ENCODE assay signal across 11 cellular contexts in the genomic region with DNA sequence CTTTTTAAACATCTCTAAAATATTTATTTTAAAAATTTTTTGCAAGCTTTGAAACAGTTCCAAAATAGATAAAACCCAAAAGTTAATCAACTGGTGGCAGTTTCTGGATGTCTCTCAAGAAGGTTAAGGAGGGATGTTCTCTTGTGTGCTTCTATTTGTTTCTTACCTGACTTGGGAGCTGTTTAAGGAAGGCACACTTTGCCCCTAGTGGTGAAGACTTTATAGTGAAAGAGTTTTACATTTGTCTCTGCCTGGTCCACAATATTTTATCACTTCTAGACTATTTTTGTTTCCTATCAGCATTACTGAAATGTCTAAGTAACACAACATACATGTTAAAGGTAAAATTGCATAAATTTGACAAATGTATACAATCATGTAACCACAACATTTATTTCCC.
A peak's percentile ranks its signal among the peaks of the same experiment; 100 is the strongest.
DNase-seq lines count a peak whose midpoint lies in the region; ATAC-seq, FAIRE-seq and TF ChIP-seq lines count a peak whose summit lies in the region.
"Had no signal": no experiment of that assay in that cellular context is flagged by ENCODE, and none has a peak within 500 bp of the region (broad histone marks: within the 10 kb centered on the region; RNA-seq: fewer than 3 reads in every experiment).

No MANE protein-coding gene starts in this region.

- no peaks in the 10 kb centered on the region for H3K23me2 ChIP-seq in H1 (ENCODE audit: low read depth, low read length)

- H3K79me2 ChIP-seq in MM.1S (ENCODE audit: low read length) (no peaks in the 10 kb centered on the region), H1 (ENCODE audit: control insufficient read depth in 1 of 2, insufficient read depth in 2 of 2, low read length in 2 of 2) (no peaks in the 10 kb centered on the region)

- no peak overlapping the region for H3K9ac ChIP-seq in MM.1S (ENCODE audit: low read length)
- H3K9ac ChIP-seq in H1 (replicated peaks in 1 of 4; ENCODE audit: extremely low read depth in 1 of 4, low read depth in 3 of 4, low read length in 3 of 4), result no peak overlapping the region

- H3K4me1 ChIP-seq in MM.1S (ENCODE audit: low read length) (no peaks in the 10 kb centered on the region), H1 (replicated peaks in 1 of 4; ENCODE audit: control insufficient read depth in 3 of 4, insufficient read depth in 4 of 4, low read length in 3 of 4) (no peaks in the 10 kb centered on the region), small intestine (ENCODE audit: control insufficient read depth in 2 of 2, insufficient read depth in 1 of 2, low read depth in 1 of 2, low read length in 1 of 2) (no peaks in the 10 kb centered on the region)
- H3K4me1 ChIP-seq: left ventricle myocardium inferior, uterus had no signal

- H4K5ac ChIP-seq in H1 (ENCODE audit: insufficient read length, low read depth, low read length), result no peak overlapping the region

- no peak overlapping the region for H3K4ac ChIP-seq in H1 (replicated peaks; ENCODE audit: insufficient read length, low read depth, low read length)

- no peak overlapping the region for H2BK12ac ChIP-seq in H1 (ENCODE audit: low read depth, low read length)

- no peak overlapping the region for H2AK5ac ChIP-seq in H1 (ENCODE audit: low read depth, low read length)

- no peak for TF ChIP-seq EP300 in H1 (IDR thresholded peaks at IDR 0.05; ENCODE audit: borderline replicate concordance in 1 of 2, low read depth in 2 of 2, low read length in 2 of 2)

- no peak overlapping the region for H4K91ac ChIP-seq in H1 (replicated peaks; ENCODE audit: insufficient read length, low read length)

- peak; percentile 5 for DNase-seq in NCI-H510A treated with DMSO at 0.1 percent for 48 hours (lab: John Stamatoyannopoulos, UW)
- no peak for DNase-seq in NCI-H510A (lab: John Stamatoyannopoulos, UW)
- no peak for DNase-seq in MM.1S
- DNase-seq in H1 (ENCODE audit: low read depth in 1 of 2, low spot score in 2 of 2), result no peak
- DNase-seq in small intestine, result peak; percentile 9
- no peak for DNase-seq in GM19240 (ENCODE audit: insufficient read length, low spot score)
- no peak for DNase-seq in stimulated activated naive CD8-positive, alpha-beta T cell treated with anti-CD3 and anti-CD28 coated beads, Interleukin-15, Interleukin-2, amounts not matched to agents 100 U/mL and 50 U/mL, for 24 hours
- DNase-seq: left ventricle myocardium inferior, uterus had no signal

- H2BK15ac ChIP-seq in H1 (ENCODE audit: low read length), result no peak overlapping the region

- H3K18ac ChIP-seq in H1 (ENCODE audit: extremely low read depth, low read length), result no peak overlapping the region

- CTCF ChIA-PET in H1 (lab: Charles Lee; ENCODE audit: partially characterized antibody), result interaction anchor here (0.6 to 1.4 kb wide), 10 partner anchors 9 to 907 kb away, joined by 3 to 7 read pairs (median 4); no protein-coding TSS in a partner anchor

- H3K9me2 ChIP-seq in MM.1S (replicated peaks; ENCODE audit: insufficient read depth, low read length), result no peaks in the 10 kb centered on the region

- H2AFZ ChIP-seq in MM.1S (ENCODE audit: low read length), result no peak overlapping the region
- H2AFZ ChIP-seq in H1 (ENCODE audit: low read length), result no peak overlapping the region

- H2BK120ac ChIP-seq in H1 (replicated peaks; ENCODE audit: low read depth, low read length), result no peak overlapping the region

- no peak for ATAC-seq in stimulated activated naive CD8-positive, alpha-beta T cell treated with anti-CD3 and anti-CD28 coated beads, Interleukin-15, Interleukin-2, amounts not matched to agents 100 U/mL and 50 U/mL, for 24 hours
- no peak for ATAC-seq in GM18519 (IDR thresholded peaks at IDR 0.05; ENCODE audit: low FRiP score, unreplicated experiment)

- H3K56ac ChIP-seq in H1 (replicated peaks; ENCODE audit: insufficient read length, low read depth, low read length), result no peak overlapping the region

- no peaks in the 10 kb centered on the region for H3F3A ChIP-seq in MM.1S (ENCODE audit: insufficient read depth, low read length)

- H3K36me3 ChIP-seq in MM.1S (replicated peaks; ENCODE audit: insufficient read depth, low read length), result no peaks in the 10 kb centered on the region
- H3K36me3 ChIP-seq in H1 (ENCODE audit: control insufficient read depth in 2 of 4, insufficient read depth in 4 of 4, low read length in 3 of 4), result no peaks in the 10 kb centered on the region
- H3K36me3 ChIP-seq in small intestine (ENCODE audit: control insufficient read depth in 2 of 2, insufficient read depth in 2 of 2, low read length in 2 of 2), result no peaks in the 10 kb centered on the region
- H3K36me3 ChIP-seq: left ventricle myocardium inferior, uterus had no signal

- no peak overlapping the region for H3K14ac ChIP-seq in H1 (ENCODE audit: insufficient read length)

- no peaks in the 10 kb centered on the region for H3K79me1 ChIP-seq in H1 (ENCODE audit: low read depth, low read length)

- TF ChIP-seq POLR2A in H1 (IDR thresholded peaks at IDR 0.05; ENCODE audit: control extremely low read depth in 1 of 2, low read depth in 2 of 2, low read length in 2 of 2), result no peak

- H2BK5ac ChIP-seq in H1 (ENCODE audit: low read depth, low read length), result no peak overlapping the region

- H4K20me1 ChIP-seq in MM.1S (ENCODE audit: insufficient read depth, low read length) (no peaks in the 10 kb centered on the region), H1 (replicated peaks in 1 of 2; ENCODE audit: control insufficient read depth in 1 of 2, insufficient read depth in 2 of 2, low read length in 2 of 2) (no peaks in the 10 kb centered on the region)

- H4K8ac ChIP-seq in H1 (ENCODE audit: extremely low read depth, insufficient read depth, low read length), result no peak overlapping the region

- no peak overlapping the region for H3K4me3 ChIP-seq in MM.1S (ENCODE audit: low read length)
- H3K4me3 ChIP-seq in H1 (ENCODE audit: extremely low read depth in 1 of 4, insufficient read depth in 2 of 4, low read depth in 3 of 4, low read length in 4 of 4), result no peak overlapping the region
- no peak overlapping the region for H3K4me3 ChIP-seq in small intestine (ENCODE audit: low read depth in 1 of 2, low read length in 2 of 2)
- H3K4me3 ChIP-seq: left ventricle myocardium inferior, uterus had no signal

- TF ChIP-seq CTCF in MM.1S (IDR thresholded peaks at IDR 0.05; ENCODE audit: low read length) (peak; percentile 34), H1 (IDR thresholded peaks at IDR 0.05; ENCODE audit: control extremely low read depth in 1 of 3, insufficient read depth in 1 of 3, low read depth in 1 of 3, low read length in 3 of 3) (peak in 2 of 3 experiments; percentile 47 to 63; a peak in 2 of 4 replicates)

- H3K27ac ChIP-seq in MM.1S (ENCODE audit: low read length) (no peak overlapping the region), H1 (ENCODE audit: low read depth, low read length) (no peak overlapping the region), small intestine (ENCODE audit: low read depth in 1 of 2, low read length in 1 of 2) (no peak overlapping the region)
- H3K27ac ChIP-seq: left ventricle myocardium inferior, uterus had no signal

- POLR2A ChIA-PET in H1 (lab: Charles Lee; ENCODE audit: partially characterized antibody), result no interaction called here

- H3K27me3 ChIP-seq in MM.1S (replicated peaks; ENCODE audit: insufficient read depth, low read length), result no peaks in the 10 kb centered on the region
- H3K27me3 ChIP-seq in H1 (replicated peaks in 1 of 4; ENCODE audit: control insufficient read depth in 3 of 4, extremely low read depth in 1 of 4, insufficient read depth in 3 of 4, low read length in 3 of 4), result no peaks in the 10 kb centered on the region
- H3K27me3 ChIP-seq in small intestine (ENCODE audit: control insufficient read depth in 2 of 2, insufficient read depth in 2 of 2, low read length in 2 of 2), result no peaks in the 10 kb centered on the region
- H3K27me3 ChIP-seq: uterus had no signal

- no peaks in the 10 kb centered on the region for H3K9me3 ChIP-seq in MM.1S (replicated peaks; ENCODE audit: insufficient read depth, low read length)
- H3K9me3 ChIP-seq in H1 (ENCODE audit: insufficient read depth in 2 of 2, low read depth in 1 of 2, low read length in 1 of 2), result no peaks in the 10 kb centered on the region
- H3K9me3 ChIP-seq in small intestine (ENCODE audit: control insufficient read depth, low read depth), result no peaks in the 10 kb centered on the region
- H3K9me3 ChIP-seq: uterus had no signal

- TF ChIP-seq RAD21 in H1 (IDR thresholded peaks at IDR 0.05 in 1 of 2, conservative IDR thresholded peaks at IDR 0.05 in 1 of 2; ENCODE audit: low read depth in 2 of 2, low read length in 2 of 2), result peak; percentile 48 to 51

- peak; percentile 82 for FAIRE-seq in H1 (lab: Jason Lieb, UNC)
- no peak for FAIRE-seq in small intestine (lab: Jason Lieb, UNC)
- FAIRE-seq: GM19239 had no signal

- H2BK20ac ChIP-seq in H1 (ENCODE audit: low read length), result no peak overlapping the region

- no peak overlapping the region for H3K23ac ChIP-seq in H1 (ENCODE audit: insufficient read length)

- H3K4me2 ChIP-seq in MM.1S (ENCODE audit: low read depth, low read length), result no peak overlapping the region
- H3K4me2 ChIP-seq in H1 (ENCODE audit: insufficient read depth in 1 of 2, low read depth in 2 of 2, low read length in 2 of 2), result no peak overlapping the region

TF ChIP-seq in H1, 55 proteins besides CTCF, POLR2A, EP300 and RAD21:
- no peak for TF ChIP-seq JUN (IDR thresholded peaks at IDR 0.05; ENCODE audit: low read depth, low read length)
- no peak for TF ChIP-seq SRF (IDR thresholded peaks at IDR 0.05; ENCODE audit: low read depth, low read length)
- no peak for TF ChIP-seq CHD2 (IDR thresholded peaks at IDR 0.05; ENCODE audit: low read length)
- TF ChIP-seq BACH1 (IDR thresholded peaks at IDR 0.05; ENCODE audit: low read length), result no peak
- TF ChIP-seq RNF2 (IDR thresholded peaks at IDR 0.05; ENCODE audit: borderline replicate concordance, low read depth, low read length, missing control alignments, poor library complexity, severe bottlenecking), result no peak
- TF ChIP-seq KDM4A (IDR thresholded peaks at IDR 0.05; ENCODE audit: low read depth, low read length, severe bottlenecking), result no peak
- TF ChIP-seq BRCA1 (IDR thresholded peaks at IDR 0.05; ENCODE audit: low read depth, low read length), result no peak
- no peak for TF ChIP-seq ASH2L (IDR thresholded peaks at IDR 0.05; ENCODE audit: low read length)

Comparison
In these comparisons a context has a peak if more than half of its experiments do, and no peak if none do; other contexts are left out.
1. DNase-seq: peak in NCI-H510A treated with DMSO at 0.1 percent for 48 hours (single experiment) and small intestine (single experiment); none in NCI-H510A (single experiment), MM.1S (single experiment), H1 (0 of 2), GM19240 (single experiment) and stimulated activated naive CD8-positive, alpha-beta T cell treated with anti-CD3 and anti-CD28 coated beads, Interleukin-15, Interleukin-2, amounts not matched to agents 100 U/mL and 50 U/mL, for 24 hours (single experiment).